In genomic region chr1:156055649-156056048, GRCh38 we compare ENCODE assay signal across 1 cellular context.
TF ChIP-seq lines count a peak whose summit lies in the region.

No MANE protein-coding gene starts in this region.

TF ChIP-seq in HepG2, 621 proteins besides CTCF, POLR2A, EP300 and RAD21:
- TF ChIP-seq PAWR (CRISPR knock-in tag; IDR thresholded peaks at IDR 0.05; ENCODE audit: borderline replicate concordance), result 0 out of 2 replicates have a peak, but pooled peaks have one; percentile 4
- TF ChIP-seq HDAC1 (CRISPR knock-in tag; IDR thresholded peaks at IDR 0.05), result no peak
